Comparison of ENCODE assay signal across 20 cellular contexts in genomic region chr6:149414822-149415221, GRCh38. TPM values are rescaled to one million over a fixed set of nuclear protein-coding genes. Genes with fewer than 3 reads are reported as not detected.
"Had no signal": no experiment of that assay in that cellular context is flagged by ENCODE, and none has a peak within 500 bp of the region (broad histone marks: within the 10 kb centered on the region; RNA-seq: fewer than 3 reads in every experiment).

No MANE protein-coding gene starts in this region.

- DNase-seq: effector CD4-positive, alpha-beta T cell; endodermal cell; foreskin melanocyte; heart left ventricle; hippocampal formation; mesendoderm; naive thymus-derived CD4-positive, alpha-beta T cell; psoas muscle; retina; stimulated activated CD4-positive, alpha-beta T cell treated with anti-CD3 and anti-CD28 coated beads, Interleukin-2, amount 100 ng/mL, for 24 hours; stimulated activated CD4-positive, alpha-beta T cell treated with anti-CD3 and anti-CD28 coated beads, Interleukin-4, amount 100 ng/mL, for 4 hours; stimulated activated naive CD4-positive, alpha-beta T cell; stomach; substantia nigra; trophoblast cell had no signal

- H3K9me3 ChIP-seq: neutrophil, psoas muscle, stomach, thoracic aorta had no signal

- H3K4me3 ChIP-seq: coronary artery, heart left ventricle, psoas muscle, stomach, thoracic aorta had no signal

- ATAC-seq: heart left ventricle; naive thymus-derived CD4-positive, alpha-beta T cell; psoas muscle; sciatic nerve had no signal

- H3K27ac Mint-ChIP-seq: endodermal cell had no signal

- H3K4me1 ChIP-seq: stomach had no signal

- H3K27me3 ChIP-seq: heart left ventricle, neutrophil, stomach had no signal

- H3K9me3 Mint-ChIP-seq: endodermal cell had no signal

- H3K27ac ChIP-seq: coronary artery, heart left ventricle, neutrophil, psoas muscle, stomach, thoracic aorta had no signal

- H3K27me3 Mint-ChIP-seq: naive thymus-derived CD4-positive, alpha-beta T cell had no signal

- H3K4me3 Mint-ChIP-seq: endodermal cell had no signal

RNA-seq across cellular contexts. Expression of gene SUMO4, which starts 14.8 kb away (rescaled TPM):
- total RNA-seq: kidney epithelial cell had no signal
